ENCODE assay signal across 19 cellular contexts in genomic region chr1:115462677-115463076, GRCh38.
DNase-seq lines count a peak whose midpoint lies in the region; ATAC-seq and TF ChIP-seq lines count a peak whose summit lies in the region.
"Had no signal": no experiment of that assay in that cellular context is flagged by ENCODE, and none has a peak within 500 bp of the region (broad histone marks: within the 10 kb centered on the region; RNA-seq: fewer than 3 reads in every experiment).

No MANE protein-coding gene starts in this region.

- H3K36me3 ChIP-seq in SK-N-MC (ENCODE audit: insufficient read depth, low read length), result no peaks in the 10 kb centered on the region
- H3K36me3 ChIP-seq: BE2C had no signal

- H3K27ac ChIP-seq in SK-N-MC (no peak overlapping the region), coronary artery (no peak overlapping the region), right cardiac atrium (ENCODE audit: low read length) (no peak overlapping the region)
- H3K27ac ChIP-seq: 22Rv1, RWPE1 had no signal

- no peak for ATAC-seq in activated CD8-positive, alpha-beta memory T cell treated with anti-CD3 and anti-CD28 coated beads, Interleukin-2, amount 10 ng/mL, durations not matched to agents 7 days and 5 days
- ATAC-seq in right cardiac atrium, result no peak
- ATAC-seq: Panc1 had no signal

- no peaks in the 10 kb centered on the region for H3K27me3 ChIP-seq in right cardiac atrium (ENCODE audit: control insufficient read depth, insufficient read depth)
- H3K27me3 ChIP-seq: BE2C had no signal

- H3K27ac Mint-ChIP-seq in activated CD8-positive, alpha-beta memory T cell treated with anti-CD3 and anti-CD28 coated beads, Interleukin-2, amount 10 ng/mL, durations not matched to agents 7 days and 5 days, result no peak overlapping the region
- H3K27ac Mint-ChIP-seq: CD4-positive, alpha-beta T cell; IgD-negative memory B cell had no signal

- H3K4me1 Mint-ChIP-seq in activated CD8-positive, alpha-beta memory T cell treated with anti-CD3 and anti-CD28 coated beads, Interleukin-2, amount 10 ng/mL, durations not matched to agents 7 days and 5 days, result no peaks in the 10 kb centered on the region
- H3K4me1 Mint-ChIP-seq: IgD-negative memory B cell had no signal

- DNase-seq in activated CD8-positive, alpha-beta memory T cell treated with anti-CD3 and anti-CD28 coated beads, Interleukin-2, amount 10 ng/mL, durations not matched to agents 7 days and 5 days, result peak; percentile 1
- no peak for DNase-seq in activated CD8-positive, alpha-beta memory T cell treated with anti-CD3 and anti-CD28 coated beads, Interleukin-2, amount 50 U/mL, for 4 hours
- DNase-seq in Jurkat, Clone E6-1 (ENCODE audit: low read depth, low spot score), result peak; percentile 73
- DNase-seq in SK-N-MC (ENCODE audit: low read depth, low spot score) (no peak), HUDEP-2 (lab: John Stamatoyannopoulos, UW; ENCODE audit: unreplicated experiment in 76 of 76) (no peak), coronary artery (ENCODE audit: low spot score) (no peak), right cardiac atrium (no peak)
- DNase-seq: ACHN; BE2C; CD4-positive, alpha-beta T cell; HCEC 1CT; Kasumi-1; NCI-H1694 treated with DMSO at 0.1 percent for 48 hours; NCI-H2081; NCI-H2227 treated with DMSO at 0.1 percent for 48 hours had no signal

- no peaks in the 10 kb centered on the region for H3K9me3 Mint-ChIP-seq in activated CD8-positive, alpha-beta memory T cell treated with anti-CD3 and anti-CD28 coated beads, Interleukin-2, amount 10 ng/mL, durations not matched to agents 7 days and 5 days (ENCODE audit: low read depth)
- H3K9me3 Mint-ChIP-seq: CD4-positive, alpha-beta T cell had no signal

- intact Hi-C loops in right cardiac atrium (cut with DNase I), result loop anchor here in 2 of 4 donors (2.0 to 10.0 kb wide), 2 partner anchors 188 to 322 kb away; no protein-coding TSS in a partner anchor

- no peaks in the 10 kb centered on the region for H3K27me3 Mint-ChIP-seq in activated CD8-positive, alpha-beta memory T cell treated with anti-CD3 and anti-CD28 coated beads, Interleukin-2, amount 10 ng/mL, durations not matched to agents 7 days and 5 days
- H3K27me3 Mint-ChIP-seq: CD4-positive, alpha-beta T cell had no signal

- no peak for TF ChIP-seq CTCF in coronary artery (IDR thresholded peaks at IDR 0.05)

- WGBS in right cardiac atrium, result 64% methylated on average over 3 of the region's 3 CpGs

- CTCF ChIA-PET in activated CD8-positive, alpha-beta memory T cell treated with anti-CD3 and anti-CD28 coated beads, Interleukin-2, amount 10 ng/mL, durations not matched to agents 7 days and 5 days (lab: Charles Lee), result no interaction called here

- no peaks in the 10 kb centered on the region for H3K4me1 ChIP-seq in right cardiac atrium (ENCODE audit: control insufficient read depth, insufficient read depth, low read length)
- H3K4me1 ChIP-seq: BE2C had no signal

- H3K4me3 ChIP-seq in Jurkat, Clone E6-1 (ENCODE audit: low read length), result no peak overlapping the region; the same call in 1 of the 2 replicates
- H3K4me3 ChIP-seq in SK-N-MC (0 out of 2 replicates have a peak overlapping the region, but pooled peaks have one; percentile 16), coronary artery (no peak overlapping the region), right cardiac atrium (ENCODE audit: low read length) (no peak overlapping the region)

- H3K36me3 Mint-ChIP-seq in activated CD8-positive, alpha-beta memory T cell treated with anti-CD3 and anti-CD28 coated beads, Interleukin-2, amount 10 ng/mL, durations not matched to agents 7 days and 5 days, result no peaks in the 10 kb centered on the region
- H3K36me3 Mint-ChIP-seq: IgD-negative memory B cell had no signal

- no peak overlapping the region for H3K4me3 Mint-ChIP-seq in activated CD8-positive, alpha-beta memory T cell treated with anti-CD3 and anti-CD28 coated beads, Interleukin-2, amount 10 ng/mL, durations not matched to agents 7 days and 5 days
- H3K4me3 Mint-ChIP-seq: CD4-positive, alpha-beta T cell; IgD-negative memory B cell had no signal

- H3K9me3 ChIP-seq in SK-N-MC (ENCODE audit: low read depth, low read length) (no peaks in the 10 kb centered on the region), right cardiac atrium (ENCODE audit: control insufficient read depth, low read length) (no peaks in the 10 kb centered on the region)
- H3K9me3 ChIP-seq: BE2C had no signal

- no peak overlapping the region for H3K9ac ChIP-seq in SK-N-MC (ENCODE audit: insufficient read length)

Comparison
In these comparisons a context has a peak if more than half of its experiments do, and no peak if none do; other contexts are left out.
1. DNase-seq: peak in activated CD8-positive, alpha-beta memory T cell treated with anti-CD3 and anti-CD28 coated beads, Interleukin-2, amount 10 ng/mL, durations not matched to agents 7 days and 5 days (single experiment) and Jurkat, Clone E6-1 (single experiment); none in activated CD8-positive, alpha-beta memory T cell treated with anti-CD3 and anti-CD28 coated beads, Interleukin-2, amount 50 U/mL, for 4 hours (single experiment), SK-N-MC (single experiment), HUDEP-2 (0 of 76), coronary artery (single experiment) and right cardiac atrium (0 of 3).